Comparison of ENCODE assay signal across 23 cellular contexts in the genomic region with DNA sequence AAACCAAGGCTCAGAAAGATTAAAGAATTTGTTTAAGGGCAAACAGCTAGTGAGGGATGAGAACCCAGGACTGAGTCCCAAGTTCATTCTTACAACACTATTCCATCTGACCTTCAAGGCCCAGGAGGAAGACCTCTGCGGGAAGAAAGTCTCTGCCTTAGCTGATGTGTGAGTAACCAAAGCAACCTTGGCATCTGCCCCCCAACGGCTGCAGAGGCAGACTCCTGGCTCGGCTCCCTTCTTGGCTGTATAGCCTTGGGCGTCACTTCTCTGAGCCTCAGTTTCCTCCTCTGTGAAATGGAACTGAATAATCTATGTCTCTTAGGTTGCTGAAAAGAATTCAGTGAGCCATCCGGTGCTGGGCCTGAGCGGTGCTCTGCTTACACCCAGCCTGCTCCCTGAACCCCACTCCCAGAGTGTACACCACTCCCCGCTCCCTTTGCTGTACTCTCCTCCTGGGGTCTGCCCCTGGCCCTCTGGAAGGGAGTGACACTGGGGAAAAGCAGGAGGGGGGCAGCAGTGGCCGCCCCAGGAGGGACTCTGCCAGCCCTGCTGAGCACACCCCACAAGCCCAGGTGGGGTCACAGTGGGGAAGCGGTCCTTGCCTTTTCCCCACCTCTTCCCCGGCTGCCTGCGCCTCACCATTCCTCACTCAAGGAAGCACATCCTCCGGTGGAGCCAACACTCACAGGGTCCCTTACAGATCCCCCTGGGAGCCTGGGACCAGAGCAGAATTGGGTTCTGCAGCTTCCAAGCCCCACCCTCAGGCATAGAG.
"Had no signal": no experiment of that assay in that cellular context is flagged by ENCODE, and none has a peak within 500 bp of the region (broad histone marks: within the 10 kb centered on the region; RNA-seq: fewer than 3 reads in every experiment).

No MANE protein-coding gene starts in this region.

- H3K4me1 ChIP-seq: esophagus squamous epithelium, sigmoid colon, uterus had no signal

- H3K27me3 ChIP-seq: esophagus squamous epithelium, neutrophil, sigmoid colon, uterus had no signal

- H3K27ac Mint-ChIP-seq: activated CD4-positive, alpha-beta memory T cell treated with anti-CD3 and anti-CD28 coated beads for 36 hours; activated CD4-positive, alpha-beta T cell treated with anti-CD3 and anti-CD28 coated beads, Interleukin-2, amount 10 ng/mL, durations not matched to agents 24 days and 14 days; activated naive CD4-positive, alpha-beta T cell treated with anti-CD3 and anti-CD28 coated beads, Interleukin-2, amount 10 ng/mL, durations not matched to agents 7 days and 5 days; activated T-helper 1 cell treated with anti-CD3 and anti-CD28 coated beads, Interleukin-12 subunit alpha, Interleukin-12 subunit beta, Interleukin-2, Interleukin-4 antibody, amounts not matched to agents 30 ng/mL and 10 ng/mL and 1 ng/mL, durations not matched to agents 14 hours and 24 hours and 36 hours; dendritic cell treated with granulocyte-macrophage colony-stimulating factor and Interleukin-4, amounts not matched to agents 40 ng/mL and 50 ng/mL, for 4 days; nephron; stimulated activated naive CD8-positive, alpha-beta T cell treated with anti-CD3 and anti-CD28 coated beads, Interleukin-15, Interleukin-2, amounts not matched to agents 100 ng/mL and 50 ng/mL, for 24 hours; type B pancreatic cell had no signal

- H3K4me3 ChIP-seq: esophagus squamous epithelium, sigmoid colon, uterus had no signal

- H3K27me3 Mint-ChIP-seq: activated CD4-positive, alpha-beta memory T cell treated with anti-CD3 and anti-CD28 coated beads for 36 hours; activated CD4-positive, alpha-beta T cell treated with anti-CD3 and anti-CD28 coated beads, Interleukin-2, amount 10 ng/mL, durations not matched to agents 24 days and 14 days; activated naive CD4-positive, alpha-beta T cell treated with anti-CD3 and anti-CD28 coated beads, Interleukin-2, amount 10 ng/mL, durations not matched to agents 7 days and 5 days; dendritic cell treated with granulocyte-macrophage colony-stimulating factor and Interleukin-4, amounts not matched to agents 40 ng/mL and 50 ng/mL, for 4 days; stimulated activated naive CD8-positive, alpha-beta T cell treated with anti-CD3 and anti-CD28 coated beads, Interleukin-15, Interleukin-2, amounts not matched to agents 100 ng/mL and 50 ng/mL, for 24 hours had no signal

- H3K9me3 Mint-ChIP-seq: activated CD4-positive, alpha-beta memory T cell treated with anti-CD3 and anti-CD28 coated beads for 36 hours; activated CD4-positive, alpha-beta T cell treated with anti-CD3 and anti-CD28 coated beads, Interleukin-2, amount 10 ng/mL, durations not matched to agents 24 days and 14 days; activated naive CD4-positive, alpha-beta T cell treated with anti-CD3 and anti-CD28 coated beads, Interleukin-2, amount 10 ng/mL, durations not matched to agents 7 days and 5 days; activated T-helper 1 cell treated with anti-CD3 and anti-CD28 coated beads, Interleukin-12 subunit alpha, Interleukin-12 subunit beta, Interleukin-2, Interleukin-4 antibody, amounts not matched to agents 30 ng/mL and 10 ng/mL and 1 ng/mL, durations not matched to agents 14 hours and 24 hours and 36 hours; dendritic cell treated with granulocyte-macrophage colony-stimulating factor and Interleukin-4, amounts not matched to agents 40 ng/mL and 50 ng/mL, for 4 days; nephron; stimulated activated naive CD8-positive, alpha-beta T cell treated with anti-CD3 and anti-CD28 coated beads, Interleukin-15, Interleukin-2, amounts not matched to agents 100 ng/mL and 50 ng/mL, for 24 hours; type B pancreatic cell had no signal

- H3K4me3 Mint-ChIP-seq: activated CD4-positive, alpha-beta memory T cell treated with anti-CD3 and anti-CD28 coated beads for 36 hours; activated CD4-positive, alpha-beta T cell treated with anti-CD3 and anti-CD28 coated beads, Interleukin-2, amount 10 ng/mL, durations not matched to agents 24 days and 14 days; activated naive CD4-positive, alpha-beta T cell treated with anti-CD3 and anti-CD28 coated beads, Interleukin-2, amount 10 ng/mL, durations not matched to agents 7 days and 5 days; activated T-helper 1 cell treated with anti-CD3 and anti-CD28 coated beads, Interleukin-12 subunit alpha, Interleukin-12 subunit beta, Interleukin-2, Interleukin-4 antibody, amounts not matched to agents 30 ng/mL and 10 ng/mL and 1 ng/mL, durations not matched to agents 14 hours and 24 hours and 36 hours; dendritic cell treated with granulocyte-macrophage colony-stimulating factor and Interleukin-4, amounts not matched to agents 40 ng/mL and 50 ng/mL, for 4 days; nephron; stimulated activated naive CD8-positive, alpha-beta T cell treated with anti-CD3 and anti-CD28 coated beads, Interleukin-15, Interleukin-2, amounts not matched to agents 100 ng/mL and 50 ng/mL, for 24 hours; type B pancreatic cell had no signal

- H3K27ac ChIP-seq: esophagus squamous epithelium, neutrophil, sigmoid colon, uterus had no signal

- H3K9me3 ChIP-seq: esophagus squamous epithelium, neutrophil, sigmoid colon, uterus had no signal

- H3K36me3 Mint-ChIP-seq: activated CD4-positive, alpha-beta memory T cell treated with anti-CD3 and anti-CD28 coated beads for 36 hours; type B pancreatic cell had no signal

- H3K36me3 ChIP-seq: esophagus squamous epithelium, sigmoid colon, uterus had no signal

- DNase-seq: activated CD4-positive, alpha-beta memory T cell treated with anti-CD3 and anti-CD28 coated beads for 36 hours; activated CD4-positive, alpha-beta T cell treated with anti-CD3 and anti-CD28 coated beads, Interleukin-2, amount 10 ng/mL, durations not matched to agents 24 days and 14 days; activated CD4-positive, CD25-positive, alpha-beta regulatory T cell treated with anti-CD3 and anti-CD28 coated beads, Interleukin-2, amount 50 U/mL, for 72 hours; activated CD8-positive, alpha-beta memory T cell treated with anti-CD3 and anti-CD28 coated beads, Interleukin-2, amount 50 U/mL, for 4 hours; activated gamma-delta T cell; activated naive CD4-positive, alpha-beta T cell treated with anti-CD3 and anti-CD28 coated beads, Interleukin-2, amount 10 ng/mL, durations not matched to agents 7 days and 5 days; activated T-cell treated with anti-CD3 and anti-CD28 coated beads, Interleukin-2, amount 50 U/mL, for 1 hour; amniotic stem cell; central memory CD4-positive, alpha-beta T cell; esophagus squamous epithelium; mesendoderm; sigmoid colon; small intestine; stimulated activated CD4-positive, alpha-beta T cell treated with anti-CD3 and anti-CD28 coated beads, Interleukin-1b, Interleukin-23, amount 100 ng/mL, for 48 hours; SW 1271; T-helper 2 cell; uterus had no signal

- H3K4me1 Mint-ChIP-seq: activated CD4-positive, alpha-beta T cell treated with anti-CD3 and anti-CD28 coated beads, Interleukin-2, amount 10 ng/mL, durations not matched to agents 24 days and 14 days; activated naive CD4-positive, alpha-beta T cell treated with anti-CD3 and anti-CD28 coated beads, Interleukin-2, amount 10 ng/mL, durations not matched to agents 7 days and 5 days had no signal
